ENCODE assay signal across 12 cellular contexts in the genomic region with DNA sequence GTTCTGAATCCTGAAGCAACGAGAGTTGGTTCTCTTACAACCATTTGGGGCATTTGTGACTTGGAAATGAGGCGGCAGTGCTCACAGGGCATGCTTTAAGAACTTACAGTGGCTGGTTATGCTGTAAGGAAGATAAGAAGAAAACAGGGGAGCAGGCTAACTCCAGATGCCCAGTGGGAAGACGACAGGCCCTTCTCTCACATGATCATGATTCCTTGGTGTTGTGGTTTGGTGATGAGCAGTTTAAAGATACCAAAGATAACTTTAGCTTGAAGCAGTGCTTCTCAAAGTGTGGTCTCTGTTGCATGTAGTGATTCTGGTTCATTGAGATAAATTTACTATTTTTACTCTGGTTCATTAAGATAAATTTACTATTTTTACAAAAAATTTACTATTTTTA.
"Had no signal": no experiment of that assay in that cellular context is flagged by ENCODE, and none has a peak within 500 bp of the region (broad histone marks: within the 10 kb centered on the region; RNA-seq: fewer than 3 reads in every experiment).

No MANE protein-coding gene starts in this region.

- DNase-seq: activated CD4-positive, alpha-beta T cell treated with anti-CD3 and anti-CD28 coated beads for 36 hours; activated CD8-positive, alpha-beta T cell treated with anti-CD3 and anti-CD28 coated beads for 36 hours; activated naive CD4-positive, alpha-beta T cell treated with anti-CD3 and anti-CD28 coated beads, Interleukin-2, amount 50 U/mL, for 16 hours; activated T-cell treated with anti-CD3 and anti-CD28 coated beads, Interleukin-2, amount 50 U/mL, for 1 hour; effector CD8-positive, alpha-beta T cell; natural killer cell; sigmoid colon; stimulated activated naive B cell treated with anti-CD40 and anti-IgM and Interleukin-4, amounts not matched to agents 10 μg/mL and 1 μg/mL and 100 μg/mL, for 72 hours; upper lobe of right lung had no signal

- H3K9me3 ChIP-seq: sigmoid colon, thoracic aorta, upper lobe of right lung had no signal

- ATAC-seq: activated CD4-positive, alpha-beta T cell treated with anti-CD3 and anti-CD28 coated beads for 36 hours; activated CD8-positive, alpha-beta T cell treated with anti-CD3 and anti-CD28 coated beads for 36 hours; esophagus mucosa; natural killer cell; stimulated activated naive B cell treated with anti-CD40 and anti-IgM and Interleukin-4, amounts not matched to agents 10 μg/mL and 1 μg/mL and 100 μg/mL, for 72 hours; upper lobe of right lung; WTC11 had no signal

- H3K27me3 ChIP-seq: sigmoid colon, upper lobe of right lung had no signal

- H3K27ac ChIP-seq: sigmoid colon, thoracic aorta, upper lobe of right lung had no signal

- H3K36me3 ChIP-seq: sigmoid colon, thoracic aorta, upper lobe of right lung had no signal

- H3K4me3 ChIP-seq: sigmoid colon, thoracic aorta, upper lobe of right lung had no signal
